ENCODE assay signal across 10 cellular contexts in the genomic region with DNA sequence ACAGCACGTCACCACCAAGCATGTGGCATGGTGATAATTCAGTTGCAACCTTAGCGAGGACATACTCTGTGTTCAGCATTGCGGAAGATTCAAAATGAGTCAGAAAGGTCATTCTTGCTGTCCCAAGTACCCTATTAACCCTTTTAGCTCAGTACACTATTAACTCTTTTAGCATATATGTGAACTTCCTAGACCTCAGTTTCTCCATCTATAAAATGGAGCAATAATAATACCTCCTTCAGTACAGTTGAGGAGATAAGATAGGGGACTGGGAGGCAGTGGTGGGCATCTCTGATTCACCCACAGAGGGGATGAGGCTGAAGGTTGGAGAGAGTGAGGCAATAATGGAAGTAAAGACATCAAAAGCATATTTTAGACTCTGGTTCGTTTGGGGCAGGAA.
"Had no signal": no experiment of that assay in that cellular context is flagged by ENCODE, and none has a peak within 500 bp of the region (broad histone marks: within the 10 kb centered on the region; RNA-seq: fewer than 3 reads in every experiment).

No MANE protein-coding gene starts in this region.

- H2AFZ ChIP-seq: GM23248, GM23338 had no signal

- FAIRE-seq: H1, H54 had no signal

- H3K9ac ChIP-seq: GM23248 had no signal

- DNase-seq: GM23248, GOT3, H7, HCEC 1CT, HFFc6 had no signal

- H3K9me3 ChIP-seq: HAP-1 had no signal

- H3K27ac ChIP-seq: GM23248 had no signal

- H3K27ac Mint-ChIP-seq: GM23338, HFFc6 had no signal

- H3K4me1 Mint-ChIP-seq: GM23338 had no signal

- H3K4me1 ChIP-seq: HAP-1 had no signal

- H3K9me3 Mint-ChIP-seq: HFFc6 had no signal

- ATAC-seq: GM23338, HCT116 had no signal

- H3K4me3 ChIP-seq: GM23248, GM23338, HAP-1 had no signal

- H3K36me3 ChIP-seq: HAP-1 had no signal

- H3K4me2 ChIP-seq: GM23338 had no signal

- H3K4me3 Mint-ChIP-seq: GM23338, HFFc6 had no signal
